1 cellular context compared by ENCODE assay signal in the genomic region with DNA sequence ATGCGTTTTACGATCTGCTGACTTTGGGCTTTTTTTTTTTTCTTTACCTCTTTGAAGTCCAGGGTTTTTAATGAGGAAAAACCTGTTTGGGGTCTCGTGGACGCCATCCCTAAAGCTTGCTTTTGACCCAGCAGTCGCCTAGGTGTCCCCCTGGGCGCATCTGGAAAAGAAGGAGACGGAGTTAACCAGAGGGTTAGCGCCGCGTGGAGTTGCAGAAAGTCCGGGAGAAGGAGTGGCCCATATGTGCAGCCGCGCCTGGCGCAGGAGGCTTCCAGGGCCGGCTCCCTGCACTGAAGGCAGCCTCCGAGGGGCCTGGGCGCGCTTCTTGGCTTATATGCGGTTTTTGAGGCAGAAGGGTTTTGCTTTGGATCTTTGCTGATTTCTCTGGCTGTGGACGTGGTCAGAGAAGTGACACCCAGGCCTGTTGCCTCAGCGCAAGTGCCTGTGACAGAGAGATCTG.
A peak's percentile ranks its signal among the peaks of the same experiment; 100 is the strongest.
TF ChIP-seq lines count a peak whose summit lies in the region.

No MANE protein-coding gene starts in this region.

TF ChIP-seq in HepG2, 621 proteins besides CTCF, POLR2A, EP300 and RAD21 (continued from another document):
- TF ChIP-seq, protein P1, sequence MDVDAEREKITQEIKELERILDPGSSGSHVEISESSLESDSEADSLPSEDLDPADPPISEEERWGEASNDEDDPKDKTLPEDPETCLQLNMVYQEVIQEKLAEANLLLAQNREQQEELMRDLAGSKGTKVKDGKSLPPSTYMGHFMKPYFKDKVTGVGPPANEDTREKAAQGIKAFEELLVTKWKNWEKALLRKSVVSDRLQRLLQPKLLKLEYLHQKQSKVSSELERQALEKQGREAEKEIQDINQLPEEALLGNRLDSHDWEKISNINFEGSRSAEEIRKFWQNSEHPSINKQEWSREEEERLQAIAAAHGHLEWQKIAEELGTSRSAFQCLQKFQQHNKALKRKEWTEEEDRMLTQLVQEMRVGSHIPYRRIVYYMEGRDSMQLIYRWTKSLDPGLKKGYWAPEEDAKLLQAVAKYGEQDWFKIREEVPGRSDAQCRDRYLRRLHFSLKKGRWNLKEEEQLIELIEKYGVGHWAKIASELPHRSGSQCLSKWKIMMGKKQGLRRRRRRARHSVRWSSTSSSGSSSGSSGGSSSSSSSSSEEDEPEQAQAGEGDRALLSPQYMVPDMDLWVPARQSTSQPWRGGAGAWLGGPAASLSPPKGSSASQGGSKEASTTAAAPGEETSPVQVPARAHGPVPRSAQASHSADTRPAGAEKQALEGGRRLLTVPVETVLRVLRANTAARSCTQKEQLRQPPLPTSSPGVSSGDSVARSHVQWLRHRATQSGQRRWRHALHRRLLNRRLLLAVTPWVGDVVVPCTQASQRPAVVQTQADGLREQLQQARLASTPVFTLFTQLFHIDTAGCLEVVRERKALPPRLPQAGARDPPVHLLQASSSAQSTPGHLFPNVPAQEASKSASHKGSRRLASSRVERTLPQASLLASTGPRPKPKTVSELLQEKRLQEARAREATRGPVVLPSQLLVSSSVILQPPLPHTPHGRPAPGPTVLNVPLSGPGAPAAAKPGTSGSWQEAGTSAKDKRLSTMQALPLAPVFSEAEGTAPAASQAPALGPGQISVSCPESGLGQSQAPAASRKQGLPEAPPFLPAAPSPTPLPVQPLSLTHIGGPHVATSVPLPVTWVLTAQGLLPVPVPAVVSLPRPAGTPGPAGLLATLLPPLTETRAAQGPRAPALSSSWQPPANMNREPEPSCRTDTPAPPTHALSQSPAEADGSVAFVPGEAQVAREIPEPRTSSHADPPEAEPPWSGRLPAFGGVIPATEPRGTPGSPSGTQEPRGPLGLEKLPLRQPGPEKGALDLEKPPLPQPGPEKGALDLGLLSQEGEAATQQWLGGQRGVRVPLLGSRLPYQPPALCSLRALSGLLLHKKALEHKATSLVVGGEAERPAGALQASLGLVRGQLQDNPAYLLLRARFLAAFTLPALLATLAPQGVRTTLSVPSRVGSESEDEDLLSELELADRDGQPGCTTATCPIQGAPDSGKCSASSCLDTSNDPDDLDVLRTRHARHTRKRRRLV (CRISPR knock-in tag; IDR thresholded peaks at IDR 0.05) = 0 out of 2 replicates have a peak, but pooled peaks have one; percentile 17
- TF ChIP-seq ZNF207 (IDR thresholded peaks at IDR 0.05; ENCODE audit: borderline replicate concordance) (no peak), SP140L (CRISPR knock-in tag; IDR thresholded peaks at IDR 0.05; ENCODE audit: borderline replicate concordance) (no peak; the same call in 1 of the 2 replicates), ZNF615 (CRISPR knock-in tag; IDR thresholded peaks at IDR 0.05; ENCODE audit: borderline replicate concordance) (no peak), ZNF572 (CRISPR knock-in tag; IDR thresholded peaks at IDR 0.05) (no peak), NCOR1 (IDR thresholded peaks at IDR 0.05; ENCODE audit: borderline replicate concordance, low read length) (no peak), IRX3 (CRISPR knock-in tag; IDR thresholded peaks at IDR 0.05; ENCODE audit: borderline replicate concordance, low read depth) (no peak), FOXK2 (IDR thresholded peaks at IDR 0.05) (no peak), MTF1 (CRISPR knock-in tag; IDR thresholded peaks at IDR 0.05) (no peak), ZNF160 (CRISPR knock-in tag; IDR thresholded peaks at IDR 0.05) (no peak), ZNF232 (CRISPR knock-in tag; IDR thresholded peaks at IDR 0.05; ENCODE audit: borderline replicate concordance) (peak; percentile 46; the same call in 1 of the 2 replicates), ZNF737 (CRISPR knock-in tag; IDR thresholded peaks at IDR 0.05; ENCODE audit: borderline replicate concordance) (no peak; the same call in 1 of the 2 replicates), ADNP (CRISPR knock-in tag; IDR thresholded peaks at IDR 0.05) (no peak), CBX1 (IDR thresholded peaks at IDR 0.05; ENCODE audit: low read depth) (no peak), CCAR2 (optimal IDR thresholded peaks at IDR 0.05; ENCODE audit: low read depth, low read length) (no peak), HNRNPLL (IDR thresholded peaks at IDR 0.05; ENCODE audit: low read depth, low read length, poor library complexity, severe bottlenecking) (peak; percentile 17), ZNF235 (CRISPR knock-in tag; IDR thresholded peaks at IDR 0.05; ENCODE audit: borderline replicate concordance) (no peak), HDAC2 (CRISPR knock-in tag; IDR thresholded peaks at IDR 0.05) (peak; percentile 2; the same call in 1 of the 2 replicates), ZNF850 (CRISPR knock-in tag; conservative IDR thresholded peaks at IDR 0.05) (no peak), ZEB1 (IDR thresholded peaks at IDR 0.05; ENCODE audit: insufficient replicate concordance, low read depth) (no peak), TCF7L2 (IDR thresholded peaks at IDR 0.05; ENCODE audit: low read depth, low read length) (no peak), ZFP41 (CRISPR knock-in tag; IDR thresholded peaks at IDR 0.05; ENCODE audit: borderline replicate concordance) (no peak), PHF20 (CRISPR knock-in tag; IDR thresholded peaks at IDR 0.05) (no peak), SP4 (CRISPR knock-in tag; IDR thresholded peaks at IDR 0.05) (no peak), NFIC (IDR thresholded peaks at IDR 0.05; ENCODE audit: low read length) (no peak), ZBTB20 (CRISPR knock-in tag; IDR thresholded peaks at IDR 0.05; ENCODE audit: borderline replicate concordance, low read depth) (no peak), ZNF333 (CRISPR knock-in tag; IDR thresholded peaks at IDR 0.05; ENCODE audit: borderline replicate concordance) (no peak)
- TF ChIP-seq, protein P2, sequence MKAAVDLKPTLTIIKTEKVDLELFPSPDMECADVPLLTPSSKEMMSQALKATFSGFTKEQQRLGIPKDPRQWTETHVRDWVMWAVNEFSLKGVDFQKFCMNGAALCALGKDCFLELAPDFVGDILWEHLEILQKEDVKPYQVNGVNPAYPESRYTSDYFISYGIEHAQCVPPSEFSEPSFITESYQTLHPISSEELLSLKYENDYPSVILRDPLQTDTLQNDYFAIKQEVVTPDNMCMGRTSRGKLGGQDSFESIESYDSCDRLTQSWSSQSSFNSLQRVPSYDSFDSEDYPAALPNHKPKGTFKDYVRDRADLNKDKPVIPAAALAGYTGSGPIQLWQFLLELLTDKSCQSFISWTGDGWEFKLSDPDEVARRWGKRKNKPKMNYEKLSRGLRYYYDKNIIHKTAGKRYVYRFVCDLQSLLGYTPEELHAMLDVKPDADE (CRISPR knock-in tag; IDR thresholded peaks at IDR 0.05) = no peak
- TF ChIP-seq, protein P3, sequence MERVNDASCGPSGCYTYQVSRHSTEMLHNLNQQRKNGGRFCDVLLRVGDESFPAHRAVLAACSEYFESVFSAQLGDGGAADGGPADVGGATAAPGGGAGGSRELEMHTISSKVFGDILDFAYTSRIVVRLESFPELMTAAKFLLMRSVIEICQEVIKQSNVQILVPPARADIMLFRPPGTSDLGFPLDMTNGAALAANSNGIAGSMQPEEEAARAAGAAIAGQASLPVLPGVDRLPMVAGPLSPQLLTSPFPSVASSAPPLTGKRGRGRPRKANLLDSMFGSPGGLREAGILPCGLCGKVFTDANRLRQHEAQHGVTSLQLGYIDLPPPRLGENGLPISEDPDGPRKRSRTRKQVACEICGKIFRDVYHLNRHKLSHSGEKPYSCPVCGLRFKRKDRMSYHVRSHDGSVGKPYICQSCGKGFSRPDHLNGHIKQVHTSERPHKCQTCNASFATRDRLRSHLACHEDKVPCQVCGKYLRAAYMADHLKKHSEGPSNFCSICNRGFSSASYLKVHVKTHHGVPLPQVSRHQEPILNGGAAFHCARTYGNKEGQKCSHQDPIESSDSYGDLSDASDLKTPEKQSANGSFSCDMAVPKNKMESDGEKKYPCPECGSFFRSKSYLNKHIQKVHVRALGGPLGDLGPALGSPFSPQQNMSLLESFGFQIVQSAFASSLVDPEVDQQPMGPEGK (CRISPR knock-in tag; IDR thresholded peaks at IDR 0.05) = no peak
- TF ChIP-seq, protein P4, sequence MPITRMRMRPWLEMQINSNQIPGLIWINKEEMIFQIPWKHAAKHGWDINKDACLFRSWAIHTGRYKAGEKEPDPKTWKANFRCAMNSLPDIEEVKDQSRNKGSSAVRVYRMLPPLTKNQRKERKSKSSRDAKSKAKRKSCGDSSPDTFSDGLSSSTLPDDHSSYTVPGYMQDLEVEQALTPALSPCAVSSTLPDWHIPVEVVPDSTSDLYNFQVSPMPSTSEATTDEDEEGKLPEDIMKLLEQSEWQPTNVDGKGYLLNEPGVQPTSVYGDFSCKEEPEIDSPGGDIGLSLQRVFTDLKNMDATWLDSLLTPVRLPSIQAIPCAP (CRISPR knock-in tag; IDR thresholded peaks at IDR 0.05; ENCODE audit: low read depth) = no peak
- TF ChIP-seq, protein P5, sequence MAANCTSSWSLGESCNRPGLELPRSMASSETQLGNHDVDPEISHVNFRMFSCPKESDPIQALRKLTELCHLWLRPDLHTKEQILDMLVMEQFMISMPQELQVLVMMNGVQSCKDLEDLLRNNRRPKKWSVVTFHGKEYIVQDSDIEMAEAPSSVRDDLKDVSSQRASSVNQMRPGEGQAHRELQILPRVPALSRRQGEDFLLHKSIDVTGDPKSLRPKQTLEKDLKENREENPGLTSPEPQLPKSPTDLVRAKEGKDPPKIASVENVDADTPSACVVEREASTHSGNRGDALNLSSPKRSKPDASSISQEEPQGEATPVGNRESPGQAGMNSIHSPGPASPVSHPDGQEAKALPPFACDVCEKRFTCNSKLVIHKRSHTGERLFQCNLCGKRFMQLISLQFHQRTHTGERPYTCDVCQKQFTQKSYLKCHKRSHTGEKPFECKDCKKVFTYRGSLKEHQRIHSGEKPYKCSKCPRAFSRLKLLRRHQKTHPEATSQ (CRISPR knock-in tag; IDR thresholded peaks at IDR 0.05; ENCODE audit: borderline replicate concordance) = 0 out of 2 replicates have a peak, but pooled peaks have one; percentile 65
- TF ChIP-seq, protein P6, sequence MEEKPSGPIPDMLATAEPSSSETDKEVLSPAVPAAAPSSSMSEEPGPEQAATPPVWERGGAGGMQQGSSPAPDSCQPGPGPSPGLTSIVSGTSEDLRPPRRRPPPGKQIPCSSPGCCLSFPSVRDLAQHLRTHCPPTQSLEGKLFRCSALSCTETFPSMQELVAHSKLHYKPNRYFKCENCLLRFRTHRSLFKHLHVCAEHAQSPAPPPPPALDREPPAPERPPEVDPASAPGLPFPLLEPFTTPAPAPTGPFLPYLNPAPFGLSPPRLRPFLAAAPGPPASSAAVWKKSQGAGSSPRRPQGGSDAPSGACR (CRISPR knock-in tag; IDR thresholded peaks at IDR 0.05) = no peak
- TF ChIP-seq, protein P7, sequence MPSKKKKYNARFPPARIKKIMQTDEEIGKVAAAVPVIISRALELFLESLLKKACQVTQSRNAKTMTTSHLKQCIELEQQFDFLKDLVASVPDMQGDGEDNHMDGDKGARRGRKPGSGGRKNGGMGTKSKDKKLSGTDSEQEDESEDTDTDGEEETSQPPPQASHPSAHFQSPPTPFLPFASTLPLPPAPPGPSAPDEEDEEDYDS (CRISPR knock-in tag; IDR thresholded peaks at IDR 0.05) = no peak; the same call in 1 of the 2 replicates
TF ChIP-seq in HepG2: peak in this region for 79.
